Comparison of ENCODE assay signal across 9 cellular contexts in the genomic region with DNA sequence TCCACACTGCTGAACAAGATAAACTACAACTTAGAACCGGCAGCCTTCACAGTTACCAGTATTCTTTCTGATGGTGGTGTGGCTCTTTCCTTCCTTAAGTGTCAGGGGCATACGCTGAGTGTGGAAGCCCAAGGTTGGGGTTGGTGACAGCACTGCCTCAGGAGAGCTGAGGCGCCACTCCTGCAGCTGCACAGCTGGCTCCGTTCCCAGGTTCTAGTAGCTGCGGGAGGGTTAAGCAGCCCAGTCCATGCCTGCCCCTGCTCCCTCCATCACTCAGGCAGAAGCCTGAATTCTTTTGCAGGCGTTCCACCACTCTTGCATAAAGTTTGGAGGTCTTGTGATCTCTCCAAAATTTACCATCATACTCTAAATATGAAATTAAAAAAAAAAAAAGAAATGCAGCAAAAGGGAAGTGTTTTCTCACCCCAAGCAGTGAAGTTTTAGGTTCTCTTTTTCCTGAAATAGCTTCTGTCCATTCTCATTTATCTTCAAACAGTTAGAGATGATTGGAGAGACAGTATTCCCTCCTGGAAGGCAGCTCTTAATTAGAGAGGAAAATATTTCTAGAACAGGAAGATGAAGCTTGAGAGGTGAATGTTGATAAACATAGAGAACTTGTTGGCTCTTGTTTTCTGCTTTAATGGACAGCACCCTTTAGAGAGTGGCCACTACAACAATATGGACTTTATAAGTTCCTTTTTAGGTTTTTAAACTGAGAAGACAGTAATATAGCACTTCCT.
DNase-seq lines count a peak whose midpoint lies in the region; ATAC-seq and TF ChIP-seq lines count a peak whose summit lies in the region.
"Had no signal": no experiment of that assay in that cellular context is flagged by ENCODE, and none has a peak within 500 bp of the region (broad histone marks: within the 10 kb centered on the region; RNA-seq: fewer than 3 reads in every experiment).

No MANE protein-coding gene starts in this region.

- TF ChIP-seq CTCF in foreskin keratinocyte (conservative IDR thresholded peaks at IDR 0.05) (no peak), neutrophil (IDR thresholded peaks at IDR 0.05) (no peak)

- H3K4me3 ChIP-seq in neutrophil (ENCODE audit: low read depth in 1 of 2, low read length in 1 of 2): peak overlapping the region; percentile 49

- H3K27ac Mint-ChIP-seq in activated CD4-positive, alpha-beta T cell treated with anti-CD3 and anti-CD28 coated beads for 36 hours: no peak overlapping the region
- no peak overlapping the region for H3K27ac Mint-ChIP-seq in T-helper 17 cell
- H3K27ac Mint-ChIP-seq: CD8-positive, alpha-beta T cell had no signal

- CTCF ChIA-PET in activated CD4-positive, alpha-beta T cell treated with anti-CD3 and anti-CD28 coated beads for 36 hours (lab: Charles Lee): interaction anchor here (0.6 kb wide), 2 partner anchors 79 to 773 kb away, joined by 3 read pairs; no protein-coding TSS in a partner anchor

- no peak overlapping the region for H3K4me3 Mint-ChIP-seq in activated CD4-positive, alpha-beta T cell treated with anti-CD3 and anti-CD28 coated beads for 36 hours
- peak overlapping the region; percentile 25 for H3K4me3 Mint-ChIP-seq in T-helper 17 cell

- intact Hi-C loops in activated CD4-positive, alpha-beta T cell treated with anti-CD3 and anti-CD28 coated beads for 36 hours (cut with DNase I, micrococcal nuclease): no loop called here

- POLR2A ChIA-PET in activated CD4-positive, alpha-beta T cell treated with anti-CD3 and anti-CD28 coated beads for 36 hours (lab: Charles Lee): no interaction called here

- no peaks in the 10 kb centered on the region for H3K36me3 Mint-ChIP-seq in activated CD4-positive, alpha-beta T cell treated with anti-CD3 and anti-CD28 coated beads for 36 hours (ENCODE audit: low read depth)
- H3K36me3 Mint-ChIP-seq in T-helper 17 cell (ENCODE audit: low read depth): peaks cover 4% of the 10 kb centered on the region
- H3K36me3 Mint-ChIP-seq: CD8-positive, alpha-beta T cell had no signal

- H3K27me3 ChIP-seq in foreskin keratinocyte: no peaks in the 10 kb centered on the region
- H3K27me3 ChIP-seq in neutrophil: no peaks in the 10 kb centered on the region

- H3K9me3 ChIP-seq in T-helper 17 cell (ENCODE audit: control insufficient read depth, low read length, poor library complexity, severe bottlenecking) (no peaks in the 10 kb centered on the region), neutrophil (no peaks in the 10 kb centered on the region)

- DNase-seq in activated CD4-positive, alpha-beta T cell treated with anti-CD3 and anti-CD28 coated beads for 36 hours: peak; percentile 9
- no peak for DNase-seq in activated CD4-positive, alpha-beta T cell treated with anti-CD3 and anti-CD28 coated beads for 1 hour
- DNase-seq in NCI-H1417 treated with DMSO at 0.1 percent for 48 hours (lab: John Stamatoyannopoulos, UW) (peak; percentile 16), T-helper 17 cell (no peak), foreskin keratinocyte (peak in 1 of 2 donors; percentile 33), epidermal melanocyte (ENCODE audit: insufficient read length, low spot score) (no peak)

- no peaks in the 10 kb centered on the region for H3K36me3 ChIP-seq in neutrophil

- H3K4me1 ChIP-seq in foreskin keratinocyte (peaks cover 32% of the 10 kb centered on the region), neutrophil (ENCODE audit: control insufficient read depth in 1 of 2, insufficient read depth in 1 of 2, low read depth in 1 of 2, low read length in 1 of 2) (peaks cover 45 to 49% of the 10 kb centered on the region in 2 experiments)

- H3K27ac ChIP-seq in foreskin keratinocyte: no peak overlapping the region
- H3K27ac ChIP-seq in neutrophil: peak overlapping the region; percentile 82

- H3K27me3 Mint-ChIP-seq in activated CD4-positive, alpha-beta T cell treated with anti-CD3 and anti-CD28 coated beads for 36 hours: peaks cover 12% of the 10 kb centered on the region
- H3K27me3 Mint-ChIP-seq in T-helper 17 cell: peaks cover 33% of the 10 kb centered on the region

- peaks cover 4% of the 10 kb centered on the region for H3K4me1 Mint-ChIP-seq in activated CD4-positive, alpha-beta T cell treated with anti-CD3 and anti-CD28 coated beads for 36 hours
- H3K4me1 Mint-ChIP-seq in T-helper 17 cell: peaks cover 14% of the 10 kb centered on the region

- H3K9me3 Mint-ChIP-seq in activated CD4-positive, alpha-beta T cell treated with anti-CD3 and anti-CD28 coated beads for 36 hours (ENCODE audit: low read depth): no peaks in the 10 kb centered on the region
- H3K9me3 Mint-ChIP-seq: CD8-positive, alpha-beta T cell had no signal

- ATAC-seq in activated CD4-positive, alpha-beta T cell treated with anti-CD3 and anti-CD28 coated beads for 36 hours: no peak
- peak; percentile 45 for ATAC-seq in T-helper 17 cell
- peak; percentile 87 for ATAC-seq in foreskin keratinocyte
- ATAC-seq in GM21825 (IDR thresholded peaks at IDR 0.05; ENCODE audit: unreplicated experiment): no peak
- ATAC-seq: CD8-positive, alpha-beta T cell had no signal

Comparison
In these comparisons a context has a peak if more than half of its experiments do, and no peak if none do; other contexts are left out.
1. DNase-seq: peak in activated CD4-positive, alpha-beta T cell treated with anti-CD3 and anti-CD28 coated beads for 36 hours (single experiment) and NCI-H1417 treated with DMSO at 0.1 percent for 48 hours (single experiment); none in activated CD4-positive, alpha-beta T cell treated with anti-CD3 and anti-CD28 coated beads for 1 hour (single experiment), T-helper 17 cell (0 of 3) and epidermal melanocyte (single experiment).
2. ATAC-seq: peak in T-helper 17 cell (single experiment) and foreskin keratinocyte (single experiment); none in activated CD4-positive, alpha-beta T cell treated with anti-CD3 and anti-CD28 coated beads for 36 hours (single experiment) and GM21825 (single experiment).